Comparison of ENCODE assay signal across 20 cellular contexts in genomic region chr3:123386477-123387040, GRCh38.
DNase-seq lines count a peak whose midpoint lies in the region; ATAC-seq, FAIRE-seq and TF ChIP-seq lines count a peak whose summit lies in the region.
"Had no signal": no experiment of that assay in that cellular context is flagged by ENCODE, and none has a peak within 500 bp of the region (broad histone marks: within the 10 kb centered on the region; RNA-seq: fewer than 3 reads in every experiment).

No MANE protein-coding gene starts in this region.

- FAIRE-seq in HepG2 (lab: Jason Lieb, UNC), result no peak
- FAIRE-seq: colon, G401.6, keratinocyte had no signal

- H3K4me3 ChIP-seq in liver (ENCODE audit: low read depth in 1 of 3, low read length in 3 of 3) (no peak overlapping the region), HepG2 (replicated peaks in 1 of 3; ENCODE audit: insufficient read depth in 1 of 3, low read depth in 2 of 3, low read length in 3 of 3) (no peak overlapping the region), right atrium auricular region (no peak overlapping the region), psoas muscle (no peak overlapping the region), aorta (ENCODE audit: low read length in 2 of 2) (no peak overlapping the region)
- H3K4me3 ChIP-seq: SJSA1 had no signal

- BruUV-seq in HepG2 (replicated peaks; lab: Mats Ljungman, UMichigan), result no TSS peak

- H3K9me3 ChIP-seq in liver (ENCODE audit: control insufficient read depth in 4 of 4, low read length in 3 of 4), result no peaks in the 10 kb centered on the region
- H3K9me3 ChIP-seq in HepG2 (ENCODE audit: low read length), result no peaks in the 10 kb centered on the region
- no peaks in the 10 kb centered on the region for H3K9me3 ChIP-seq in right atrium auricular region
- H3K9me3 ChIP-seq in psoas muscle, result no peaks in the 10 kb centered on the region
- no peaks in the 10 kb centered on the region for H3K9me3 ChIP-seq in aorta (ENCODE audit: control insufficient read depth, low read length)
- H3K9me3 ChIP-seq: SJSA1 had no signal

- H3K4me2 ChIP-seq in HepG2 (ENCODE audit: low read depth, low read length), result no peak overlapping the region

- H3K27ac ChIP-seq in liver (ENCODE audit: low read depth in 1 of 2, low read length in 2 of 2), result peak overlapping the region; percentile 19 to 56
- no peak overlapping the region for H3K27ac ChIP-seq in HepG2 (ENCODE audit: extremely low read length, insufficient read depth, low read length)
- H3K27ac ChIP-seq in right atrium auricular region, result peak overlapping the region; percentile 91 to 92
- peak overlapping the region; percentile 14 for H3K27ac ChIP-seq in psoas muscle
- peak overlapping the region; percentile 88 to 92 for H3K27ac ChIP-seq in aorta (ENCODE audit: low read depth in 1 of 2, low read length in 2 of 2)

- H3K9ac ChIP-seq in liver (ENCODE audit: low read depth in 1 of 2, low read length in 2 of 2) (no peak overlapping the region), HepG2 (ENCODE audit: insufficient read depth, low read depth, low read length) (no peak overlapping the region)

- POLR2A ChIA-PET in HepG2 (lab: Yijun Ruan, JAX), result no interaction called here

- no peak for TF ChIP-seq POLR2A in HepG2 (IDR thresholded peaks at IDR 0.05; ENCODE audit: insufficient read depth in 1 of 2, low read depth in 2 of 2, low read length in 2 of 2)

- H3K4me1 ChIP-seq in liver (ENCODE audit: control insufficient read depth in 4 of 4, insufficient read depth in 4 of 4, low read length in 3 of 4) (peaks cover 0 to 5% (median 0%) of the 10 kb centered on the region in 4 donors), HepG2 (ENCODE audit: insufficient read depth, low read length) (no peaks in the 10 kb centered on the region), right atrium auricular region (peaks cover 0 to 90% of the 10 kb centered on the region in 2 donors), psoas muscle (no peaks in the 10 kb centered on the region), aorta (ENCODE audit: control insufficient read depth in 1 of 2, insufficient read depth in 2 of 2, low read length in 2 of 2) (peaks cover 0 to 1% of the 10 kb centered on the region in 2 donors)

- H3K36me3 ChIP-seq in liver (ENCODE audit: control insufficient read depth in 4 of 4, insufficient read depth in 3 of 4, low read depth in 1 of 4, low read length in 3 of 4) (no peaks in the 10 kb centered on the region), HepG2 (replicated peaks in 1 of 2; ENCODE audit: control insufficient read depth in 1 of 2, insufficient read depth in 2 of 2, low read length in 2 of 2) (no peaks in the 10 kb centered on the region), right atrium auricular region (no peaks in the 10 kb centered on the region), psoas muscle (ENCODE audit: insufficient read depth in 1 of 2, low read depth in 1 of 2) (no peaks in the 10 kb centered on the region), aorta (ENCODE audit: control insufficient read depth in 1 of 2, insufficient read depth in 2 of 2, low read length in 1 of 2) (no peaks in the 10 kb centered on the region)
- H3K36me3 ChIP-seq: SJSA1 had no signal

- in situ Hi-C loops in HepG2 (cut with HindIII; ENCODE audit: extremely low pct_ligation_motif_present, low pct_unique_long_range_greater_than_20kb), result no loop called here

- no peak for TF ChIP-seq RAD21 in liver (IDR thresholded peaks at IDR 0.05)
- TF ChIP-seq RAD21 in HepG2 (CRISPR knock-in tag; IDR thresholded peaks at IDR 0.05), result no peak

- H2AFZ ChIP-seq in HepG2 (ENCODE audit: low read length), result no peak overlapping the region

- TF ChIP-seq CTCF in liver (IDR thresholded peaks at IDR 0.05; ENCODE audit: low read depth, low read length, missing input control) (no peak), HepG2 (CRISPR knock-in tag; IDR thresholded peaks at IDR 0.05) (no peak), right atrium auricular region (IDR thresholded peaks at IDR 0.05) (no peak), psoas muscle (IDR thresholded peaks at IDR 0.05) (no peak)

- no peaks in the 10 kb centered on the region for H3K79me2 ChIP-seq in HepG2 (ENCODE audit: insufficient read depth, low read length)

- TF ChIP-seq EP300 in HepG2 (IDR thresholded peaks at IDR 0.05; ENCODE audit: low read depth in 2 of 2, low read length in 2 of 2) (no peak), HepG2 (CRISPR knock-in tag; IDR thresholded peaks at IDR 0.05; ENCODE audit: borderline replicate concordance) (no peak)

- WGBS in liver, result 71% methylated on average over 11 of the region's 11 CpGs
- WGBS in HepG2 (ENCODE audit: low lambda C conversion rate), result 13% methylated on average over 11 of the region's 11 CpGs
- WGBS in psoas muscle, 3 donors, result 52 to 62% (median 59%) methylated on average over 11 of the region's 11 CpGs
- 22 to 29% methylated on average over 11 of the region's 11 CpGs for WGBS in aorta, 2 donors

- CTCF ChIA-PET in HepG2 (lab: Yijun Ruan, JAX; ENCODE audit: low intra/inter-chr PET ratio, low total read pairs), result no interaction called here

- no peaks in the 10 kb centered on the region for H3K27me3 ChIP-seq in liver (ENCODE audit: control insufficient read depth in 4 of 4, insufficient read depth in 4 of 4, low read length in 3 of 4)
- peaks cover 6 to 45% of the 10 kb centered on the region in 2 experiments; a peak in 3 of 5 replicates for H3K27me3 ChIP-seq in HepG2 (ENCODE audit: control insufficient read depth in 1 of 2, insufficient read depth in 2 of 2, low read length in 2 of 2)
- H3K27me3 ChIP-seq in right atrium auricular region, result no peaks in the 10 kb centered on the region
- H3K27me3 ChIP-seq in psoas muscle (ENCODE audit: insufficient read depth in 3 of 3, low read length in 2 of 3), result no peaks in the 10 kb centered on the region
- no peaks in the 10 kb centered on the region for H3K27me3 ChIP-seq in aorta (ENCODE audit: control insufficient read depth in 1 of 2, insufficient read depth in 2 of 2, low read length in 1 of 2)
- H3K27me3 ChIP-seq: SJSA1 had no signal

- ATAC-seq in HepG2, result no peak
- no peak for ATAC-seq in psoas muscle
- ATAC-seq in aorta (ENCODE audit: low FRiP score), result no peak
- no peak for ATAC-seq in GM21423 (IDR thresholded peaks at IDR 0.05; ENCODE audit: unreplicated experiment)
- no peak for ATAC-seq in HG02840 (IDR thresholded peaks at IDR 0.05; ENCODE audit: low FRiP score, unreplicated experiment)
- ATAC-seq: WTC11 had no signal

- intact Hi-C loops in HepG2 (cut with micrococcal nuclease; ENCODE audit: unreplicated experiment) (no loop called here), psoas muscle (cut with DNase I) (no loop called here), aorta (cut with DNase I) (loop anchor here in 1 of 2 donors (5.0 kb wide), 1 partner anchor 61 kb away; the partner anchor contains the start of gene ADCY5)

- H4K20me1 ChIP-seq in HepG2 (ENCODE audit: insufficient read depth, low read length), result no peaks in the 10 kb centered on the region

- no peak for DNase-seq in HepG2 (ENCODE audit: low spot score)
- DNase-seq in right atrium auricular region (ENCODE audit: low spot score), result no peak
- DNase-seq in psoas muscle, result no peak
- DNase-seq in aorta, result peak in 1 of 2 donors; percentile 32
- no peak for DNase-seq in NOMO-1 treated with dmso at 0.1 percent for 144 hours (lab: John Stamatoyannopoulos, UW; ENCODE audit: unreplicated experiment)
- DNase-seq: activated CD4-positive, alpha-beta memory T cell treated with anti-CD3 and anti-CD28 coated beads, Interleukin-2, amount 10 ng/mL, durations not matched to agents 7 days and 5 days; activated naive CD4-positive, alpha-beta T cell treated with Interleukin-2 at 50 U/mL for 16 hours; NCI-H1436; NCI-H2171 treated with DMSO at 0.1 percent for 48 hours; OCI-M1; stimulated activated CD4-positive, alpha-beta T cell treated with anti-CD3 and anti-CD28 coated beads, Interleukin-4, amount 100 ng/mL, for 1 hour; T-helper 2 cell had no signal

TF ChIP-seq in liver, 16 proteins besides CTCF, POLR2A, EP300 and RAD21:
- peak; percentile 52 for TF ChIP-seq NR2F2 (IDR thresholded peaks at IDR 0.05)
- TF ChIP-seq RXRA (IDR thresholded peaks at IDR 0.05), result peak; percentile 9 to 36
- no peak for TF ChIP-seq YY1 (IDR thresholded peaks at IDR 0.05)

TF ChIP-seq in HepG2, 621 proteins besides CTCF, POLR2A, EP300 and RAD21 (continues in another document):
- TF ChIP-seq TEAD2 (CRISPR knock-in tag; IDR thresholded peaks at IDR 0.05), result no peak
- TF ChIP-seq MED13 (CRISPR knock-in tag; IDR thresholded peaks at IDR 0.05), result no peak
- no peak for TF ChIP-seq ZNF503 (CRISPR knock-in tag; IDR thresholded peaks at IDR 0.05)
- TF ChIP-seq HOXD1 (CRISPR knock-in tag; IDR thresholded peaks at IDR 0.05), result no peak
- no peak for TF ChIP-seq SMC3 (IDR thresholded peaks at IDR 0.05; ENCODE audit: low read length)
